ENCODE assay signal across 15 cellular contexts in genomic region chr10:126088144-126088543, GRCh38.
DNase-seq lines count a peak whose midpoint lies in the region; ATAC-seq and TF ChIP-seq lines count a peak whose summit lies in the region.
"Had no signal": no experiment of that assay in that cellular context is flagged by ENCODE, and none has a peak within 500 bp of the region (broad histone marks: within the 10 kb centered on the region; RNA-seq: fewer than 3 reads in every experiment).

No MANE protein-coding gene starts in this region.

- H3K27me3 Mint-ChIP-seq in GM23338 (ENCODE audit: insufficient read depth, low read depth, poor library complexity), result peaks cover 11% of the 10 kb centered on the region
- H3K27me3 Mint-ChIP-seq in endodermal cell (ENCODE audit: insufficient read depth), result no peaks in the 10 kb centered on the region
- H3K27me3 Mint-ChIP-seq in neural crest cell (ENCODE audit: low read depth), result no peaks in the 10 kb centered on the region

- H3K9ac ChIP-seq in endodermal cell (ENCODE audit: extremely low read depth, low read length, poor library complexity, severe bottlenecking), result no peak overlapping the region

- WGBS in endodermal cell (ENCODE audit: insufficient coverage in 1 of 2, insufficient read length in 1 of 2), 2 experiments, result 78 to 92% methylated on average over 6 of the region's 7 CpGs

- no peaks in the 10 kb centered on the region for H3K9me3 ChIP-seq in endodermal cell (ENCODE audit: control insufficient read depth, low read length)
- H3K9me3 ChIP-seq: thyroid gland had no signal

- H2AFZ ChIP-seq in GM23338, result no peak overlapping the region

- no peaks in the 10 kb centered on the region for H3K36me3 Mint-ChIP-seq in GM23338 (ENCODE audit: low read depth)
- H3K36me3 Mint-ChIP-seq in endodermal cell (ENCODE audit: low read depth), result no peaks in the 10 kb centered on the region
- peaks cover 15% of the 10 kb centered on the region for H3K36me3 Mint-ChIP-seq in neural crest cell (ENCODE audit: low read depth)

- H3K9me2 ChIP-seq in GM23338 (ENCODE audit: insufficient read depth), result peaks cover 4% of the 10 kb centered on the region; the same call in 1 of the 2 replicates

- peak; percentile 34; the same call in 2 of the 3 replicates for ATAC-seq in GM23338
- ATAC-seq in GM19328 (IDR thresholded peaks at IDR 0.05; ENCODE audit: unreplicated experiment), result no peak
- ATAC-seq in HG03457 (IDR thresholded peaks at IDR 0.05; ENCODE audit: unreplicated experiment), result no peak
- ATAC-seq in HG02840 (IDR thresholded peaks at IDR 0.05; ENCODE audit: low FRiP score, unreplicated experiment), result no peak
- ATAC-seq: left colon had no signal

- H3K79me2 ChIP-seq in GM23338 (replicated peaks; ENCODE audit: insufficient read depth), result no peaks in the 10 kb centered on the region

- H3K27ac ChIP-seq in GM23338 (ENCODE audit: low read depth) (no peak overlapping the region), endodermal cell (ENCODE audit: low read depth, low read length) (no peak overlapping the region)
- H3K27ac ChIP-seq: dorsolateral prefrontal cortex, thyroid gland, VCaP had no signal

- H3K4me3 ChIP-seq in GM23338, result no peak overlapping the region
- H3K4me3 ChIP-seq in endodermal cell (ENCODE audit: low read length), result no peak overlapping the region
- H3K4me3 ChIP-seq: dorsolateral prefrontal cortex, thyroid gland had no signal

- H3K4me1 Mint-ChIP-seq in GM23338, result no peaks in the 10 kb centered on the region; the same call in 2 of the 3 replicates
- no peaks in the 10 kb centered on the region for H3K4me1 Mint-ChIP-seq in endodermal cell
- peaks cover 20% of the 10 kb centered on the region for H3K4me1 Mint-ChIP-seq in neural crest cell

- H3K36me3 ChIP-seq in GM23338 (ENCODE audit: insufficient read depth) (no peaks in the 10 kb centered on the region), endodermal cell (ENCODE audit: control insufficient read depth, insufficient read depth, low read length) (no peaks in the 10 kb centered on the region)
- H3K36me3 ChIP-seq: thyroid gland had no signal

- H3K9me3 Mint-ChIP-seq in GM23338, result no peaks in the 10 kb centered on the region
- no peaks in the 10 kb centered on the region for H3K9me3 Mint-ChIP-seq in endodermal cell
- H3K9me3 Mint-ChIP-seq in neural crest cell, result peaks cover 6% of the 10 kb centered on the region

- DNase-seq in GM23338 (ENCODE audit: low spot score) (peak; percentile 20), NCI-H226 (peak; percentile 36), endodermal cell (no peak), neural crest cell (ENCODE audit: low read depth, low spot score) (no peak), NCI-H1436 (lab: John Stamatoyannopoulos, UW) (no peak)
- DNase-seq: dorsolateral prefrontal cortex, left colon, NCI-H1105, NCI-H524 treated with DMSO at 0.1 percent for 48 hours, SIG-M5, thyroid gland had no signal

- no peak overlapping the region for H3K4me3 Mint-ChIP-seq in GM23338
- no peak overlapping the region for H3K4me3 Mint-ChIP-seq in endodermal cell
- H3K4me3 Mint-ChIP-seq in neural crest cell, result no peak overlapping the region

- TF ChIP-seq CTCF in GM23338 (conservative IDR thresholded peaks at IDR 0.05; ENCODE audit: low read depth in 2 of 2) (no peak), endodermal cell (conservative IDR thresholded peaks at IDR 0.05) (peak; percentile 21), neural crest cell (conservative IDR thresholded peaks at IDR 0.05) (no peak)

- H3F3A ChIP-seq in GM23338 (replicated peaks; ENCODE audit: low read depth), result no peaks in the 10 kb centered on the region

- no peak overlapping the region for H3K4me2 ChIP-seq in GM23338

- H3K27ac Mint-ChIP-seq in GM23338, result no peak overlapping the region
- H3K27ac Mint-ChIP-seq in endodermal cell, result no peak overlapping the region
- peak overlapping the region; percentile 28 for H3K27ac Mint-ChIP-seq in neural crest cell (ENCODE audit: unreplicated experiment)

- no peaks in the 10 kb centered on the region for H3K27me3 ChIP-seq in GM23338 (ENCODE audit: insufficient read depth)
- H3K27me3 ChIP-seq in endodermal cell (ENCODE audit: control insufficient read depth, insufficient read depth, low read length, poor library complexity, severe bottlenecking), result no peaks in the 10 kb centered on the region
- H3K27me3 ChIP-seq: dorsolateral prefrontal cortex, thyroid gland had no signal

- no peaks in the 10 kb centered on the region for H3K4me1 ChIP-seq in GM23338 (ENCODE audit: insufficient read depth)
- H3K4me1 ChIP-seq in endodermal cell (ENCODE audit: control insufficient read depth, insufficient read depth, low read length), result no peaks in the 10 kb centered on the region
- H3K4me1 ChIP-seq: thyroid gland had no signal

- H4K20me1 ChIP-seq in GM23338 (replicated peaks; ENCODE audit: insufficient read depth), result no peaks in the 10 kb centered on the region

TF ChIP-seq in GM23338, 12 proteins besides CTCF, POLR2A, EP300 and RAD21 (continues in another document):
- no peak for TF ChIP-seq EZH2phosphoT487 (IDR thresholded peaks at IDR 0.05; ENCODE audit: unreplicated experiment)
- no peak for TF ChIP-seq ZNF462 (CRISPR knock-in tag; IDR thresholded peaks at IDR 0.05)
- TF ChIP-seq CREB1 (CRISPR knock-in tag; IDR thresholded peaks at IDR 0.05; ENCODE audit: low read depth), result no peak
- no peak for TF ChIP-seq NANOG (IDR thresholded peaks at IDR 0.05; ENCODE audit: borderline replicate concordance)
- TF ChIP-seq, protein P1, sequence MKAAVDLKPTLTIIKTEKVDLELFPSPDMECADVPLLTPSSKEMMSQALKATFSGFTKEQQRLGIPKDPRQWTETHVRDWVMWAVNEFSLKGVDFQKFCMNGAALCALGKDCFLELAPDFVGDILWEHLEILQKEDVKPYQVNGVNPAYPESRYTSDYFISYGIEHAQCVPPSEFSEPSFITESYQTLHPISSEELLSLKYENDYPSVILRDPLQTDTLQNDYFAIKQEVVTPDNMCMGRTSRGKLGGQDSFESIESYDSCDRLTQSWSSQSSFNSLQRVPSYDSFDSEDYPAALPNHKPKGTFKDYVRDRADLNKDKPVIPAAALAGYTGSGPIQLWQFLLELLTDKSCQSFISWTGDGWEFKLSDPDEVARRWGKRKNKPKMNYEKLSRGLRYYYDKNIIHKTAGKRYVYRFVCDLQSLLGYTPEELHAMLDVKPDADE (IDR thresholded peaks at IDR 0.05), result no peak
- TF ChIP-seq JUNB (IDR thresholded peaks at IDR 0.05; ENCODE audit: unreplicated experiment), result no peak
- no peak for TF ChIP-seq STAT1 (IDR thresholded peaks at IDR 0.05; ENCODE audit: unreplicated experiment)
- no peak for TF ChIP-seq ZNF331 (CRISPR knock-in tag; IDR thresholded peaks at IDR 0.05; ENCODE audit: low read depth)
- no peak for TF ChIP-seq POLR2AphosphoS5 (IDR thresholded peaks at IDR 0.05; ENCODE audit: low read depth)

Comparison
In these comparisons a context has a peak if more than half of its experiments do, and no peak if none do; other contexts are left out.
1. DNase-seq: peak in GM23338 (single experiment) and NCI-H226 (single experiment); none in endodermal cell (single experiment), neural crest cell (single experiment) and NCI-H1436 (single experiment).